ENCODE assay signal across 1 cellular context in genomic region chr16:27335349-27336052, GRCh38.
TF ChIP-seq lines count a peak whose summit lies in the region.

No MANE protein-coding gene starts in this region.

TF ChIP-seq in IMR-90, 13 proteins besides CTCF, POLR2A, EP300 and RAD21:
- TF ChIP-seq RFX5 (IDR thresholded peaks at IDR 0.05; ENCODE audit: low read depth, low read length) (no peak), SMC3 (IDR thresholded peaks at IDR 0.05; ENCODE audit: low read depth, low read length) (no peak), ELK1 (IDR thresholded peaks at IDR 0.05; ENCODE audit: borderline replicate concordance, low read depth, low read length) (no peak), NFE2L2 (IDR thresholded peaks at IDR 0.05; ENCODE audit: low read depth, low read length) (no peak), RCOR1 (IDR thresholded peaks at IDR 0.05; ENCODE audit: insufficient replicate concordance, low read length) (no peak), CHD1 (IDR thresholded peaks at IDR 0.05; ENCODE audit: low read depth, low read length) (no peak), MAZ (IDR thresholded peaks at IDR 0.05; ENCODE audit: borderline replicate concordance, low read depth, low read length) (no peak), FOS (IDR thresholded peaks at IDR 0.05; ENCODE audit: low read depth, low read length) (no peak), MAFK (IDR thresholded peaks at IDR 0.05; ENCODE audit: low read depth, low read length) (no peak), CEBPB (IDR thresholded peaks at IDR 0.05; ENCODE audit: low read depth, low read length) (no peak), USF2 (IDR thresholded peaks at IDR 0.05; ENCODE audit: low read depth, low read length) (no peak), BHLHE40 (IDR thresholded peaks at IDR 0.05; ENCODE audit: low read depth, low read length) (no peak), MXI1 (IDR thresholded peaks at IDR 0.05; ENCODE audit: borderline replicate concordance, low read depth, low read length) (no peak)
